Comparison of ENCODE assay signal across 9 cellular contexts in the genomic region with DNA sequence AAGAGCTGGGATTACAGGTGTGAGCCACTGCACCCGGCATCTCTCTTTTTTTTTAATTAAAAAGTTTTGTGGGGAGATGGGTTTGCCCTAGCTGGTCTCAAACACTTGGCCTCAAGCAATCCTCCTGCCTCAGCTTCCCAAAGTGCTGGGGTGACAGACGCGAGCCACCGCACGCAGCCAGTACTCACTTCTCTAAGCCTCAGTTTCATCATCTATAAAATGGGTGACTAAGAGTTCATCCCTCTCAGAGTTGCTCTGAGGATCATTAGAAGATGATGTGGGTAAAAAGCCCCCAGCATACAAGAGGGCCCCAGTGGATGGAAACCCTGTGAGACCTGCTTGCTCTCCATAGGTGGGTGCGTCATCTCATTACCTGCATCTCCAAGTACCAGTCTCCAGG. TPM values are rescaled to one million over a fixed set of nuclear protein-coding genes. Genes with fewer than 3 reads are reported as not detected.
"Had no signal": no experiment of that assay in that cellular context is flagged by ENCODE, and none has a peak within 500 bp of the region (broad histone marks: within the 10 kb centered on the region; RNA-seq: fewer than 3 reads in every experiment).

No MANE protein-coding gene starts in this region.

- DNase-seq: GM23248, GOT3, H9, HCEC 1CT, KG1 had no signal

- FAIRE-seq: H54, HTR-8/SVneo had no signal

- H3K4me3 ChIP-seq: GM23248 had no signal

- H3K9ac ChIP-seq: GM23248 had no signal

- H2AFZ ChIP-seq: GM23248 had no signal

- H3K27ac ChIP-seq: GM23248 had no signal

RNA-seq across cellular contexts. Expression of gene CATSPER4, which starts 2.5 kb away (rescaled TPM):
- total RNA-seq: GM23248, H9, HT-29 had no signal
- polyA plus RNA-seq: GM23248, IgD-negative memory B cell had no signal

RNA-seq across cellular contexts. Expression of gene CNKSR1, which starts 10.6 kb away (rescaled TPM):
- total RNA-seq: GM23248 had no signal
- polyA plus RNA-seq: GM23248 had no signal

RNA-seq across cellular contexts. Expression of gene ZNF593OS, which starts 16.2 kb away (rescaled TPM):
- total RNA-seq: GM23248, H9 had no signal

RNA-seq across cellular contexts. Expression of gene C1orf232, which starts 19.1 kb away (rescaled TPM):
- total RNA-seq: GM23248, H9, HT-29 had no signal
- polyA plus RNA-seq: GM23248, IgD-negative memory B cell had no signal
